ENCODE assay signal across 16 cellular contexts in the genomic region with DNA sequence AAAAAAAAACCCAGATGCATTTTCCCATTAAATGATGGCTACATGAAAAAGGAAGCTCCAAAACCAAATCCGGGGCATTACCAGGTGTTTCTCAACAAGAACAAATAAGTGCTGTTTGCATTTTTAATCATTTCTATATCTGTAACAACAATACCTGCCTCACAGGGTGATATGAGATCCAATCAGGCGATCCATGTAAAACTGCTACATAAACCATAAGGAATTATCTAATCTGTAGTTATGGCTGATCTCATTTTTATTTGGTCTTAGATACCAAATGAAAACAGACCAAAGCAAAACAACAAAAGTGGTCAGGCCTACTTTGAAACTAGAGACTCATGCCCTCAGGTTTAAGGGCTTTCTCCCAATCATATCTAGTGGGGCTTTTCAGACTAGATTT. TPM values are rescaled to one million over a fixed set of nuclear protein-coding genes. Genes with fewer than 3 reads are reported as not detected.
A peak's percentile ranks its signal among the peaks of the same experiment; 100 is the strongest.
DNase-seq lines count a peak whose midpoint lies in the region; ATAC-seq and TF ChIP-seq lines count a peak whose summit lies in the region.
"Had no signal": no experiment of that assay in that cellular context is flagged by ENCODE, and none has a peak within 500 bp of the region (broad histone marks: within the 10 kb centered on the region; RNA-seq: fewer than 3 reads in every experiment).

No MANE protein-coding gene starts in this region.

- in situ Hi-C loops in brain microvascular endothelial cell (cut with HindIII; ENCODE audit: low pct_ligation_motif_present, low sequenced_read_pairs), result no loop called here

- peaks cover 38% of the 10 kb centered on the region for H3K36me3 Mint-ChIP-seq in activated naive CD4-positive, alpha-beta T cell treated with anti-CD3 and anti-CD28 coated beads for 36 hours (ENCODE audit: low read depth)
- peaks cover 37 to 47% of the 10 kb centered on the region in 2 donors for H3K36me3 Mint-ChIP-seq in stimulated activated naive B cell treated with anti-CD40 and anti-IgM and Interleukin-4, amounts not matched to agents 10 μg/mL and 1 μg/mL and 100 μg/mL, for 72 hours

- no peak overlapping the region for H3K4me3 Mint-ChIP-seq in activated naive CD4-positive, alpha-beta T cell treated with anti-CD3 and anti-CD28 coated beads for 36 hours
- H3K4me3 Mint-ChIP-seq in stimulated activated naive B cell treated with anti-CD40 and anti-IgM and Interleukin-4, amounts not matched to agents 10 μg/mL and 1 μg/mL and 100 μg/mL, for 72 hours, result no peak overlapping the region

- peak overlapping the region; percentile 91 for H3K27ac Mint-ChIP-seq in activated naive CD4-positive, alpha-beta T cell treated with anti-CD3 and anti-CD28 coated beads for 36 hours
- H3K27ac Mint-ChIP-seq in stimulated activated naive B cell treated with anti-CD40 and anti-IgM and Interleukin-4, amounts not matched to agents 10 μg/mL and 1 μg/mL and 100 μg/mL, for 72 hours, result peak overlapping the region; percentile 98

- peaks cover 86% of the 10 kb centered on the region for H3K4me1 Mint-ChIP-seq in activated naive CD4-positive, alpha-beta T cell treated with anti-CD3 and anti-CD28 coated beads for 36 hours (ENCODE audit: low read depth)
- peaks cover 57 to 93% of the 10 kb centered on the region in 2 donors for H3K4me1 Mint-ChIP-seq in stimulated activated naive B cell treated with anti-CD40 and anti-IgM and Interleukin-4, amounts not matched to agents 10 μg/mL and 1 μg/mL and 100 μg/mL, for 72 hours

- TF ChIP-seq CTCF in LNCaP clone FGC (IDR thresholded peaks at IDR 0.05; ENCODE audit: control insufficient read depth, extremely low read depth, insufficient read depth) (no peak), brain microvascular endothelial cell (IDR thresholded peaks at IDR 0.05; ENCODE audit: low read depth, low read length, missing control alignments) (no peak)

- peak overlapping the region; percentile 32 for H3K27ac ChIP-seq in brain microvascular endothelial cell
- H3K27ac ChIP-seq: breast epithelium, parathyroid adenoma, tibial nerve had no signal

- H3K27me3 ChIP-seq in brain microvascular endothelial cell (replicated peaks), result no peaks in the 10 kb centered on the region
- H3K27me3 ChIP-seq: breast epithelium, tibial nerve had no signal

- peaks cover 2% of the 10 kb centered on the region for H3K9me3 Mint-ChIP-seq in activated naive CD4-positive, alpha-beta T cell treated with anti-CD3 and anti-CD28 coated beads for 36 hours
- peaks cover 4 to 8% of the 10 kb centered on the region in 2 donors for H3K9me3 Mint-ChIP-seq in stimulated activated naive B cell treated with anti-CD40 and anti-IgM and Interleukin-4, amounts not matched to agents 10 μg/mL and 1 μg/mL and 100 μg/mL, for 72 hours

- no peak overlapping the region for H3K4me3 ChIP-seq in LNCaP clone FGC (ENCODE audit: low read depth, low read length)
- H3K4me3 ChIP-seq in brain microvascular endothelial cell (ENCODE audit: low read depth, low read length), result no peak overlapping the region
- H3K4me3 ChIP-seq: breast epithelium, tibial nerve had no signal

- no peak for ATAC-seq in stimulated activated naive B cell treated with anti-CD40 and anti-IgM and Interleukin-4, amounts not matched to agents 10 μg/mL and 1 μg/mL and 100 μg/mL, for 72 hours (replicated peaks)

- CTCF ChIA-PET in activated naive CD4-positive, alpha-beta T cell treated with anti-CD3 and anti-CD28 coated beads for 36 hours (lab: Charles Lee), result interaction anchor here (0.7 to 1.4 kb wide), 3 partner anchors 11 to 27 kb away, joined by 3 to 5 read pairs (median 3); no protein-coding TSS in a partner anchor

- intact Hi-C loops in activated naive CD4-positive, alpha-beta T cell treated with anti-CD3 and anti-CD28 coated beads for 36 hours (cut with micrococcal nuclease), result loop anchor here (10.0 kb wide), 2 partner anchors 779 to 929 kb away; partner anchors contain the start of gene IL21R

- H3K27me3 Mint-ChIP-seq in activated naive CD4-positive, alpha-beta T cell treated with anti-CD3 and anti-CD28 coated beads for 36 hours (ENCODE audit: low read depth), result no peaks in the 10 kb centered on the region
- no peaks in the 10 kb centered on the region for H3K27me3 Mint-ChIP-seq in stimulated activated naive B cell treated with anti-CD40 and anti-IgM and Interleukin-4, amounts not matched to agents 10 μg/mL and 1 μg/mL and 100 μg/mL, for 72 hours

- no peaks in the 10 kb centered on the region for H3K36me3 ChIP-seq in brain microvascular endothelial cell (replicated peaks)
- H3K36me3 ChIP-seq: breast epithelium, tibial nerve had no signal

- no peak for DNase-seq in activated naive CD4-positive, alpha-beta T cell treated with anti-CD3 and anti-CD28 coated beads for 36 hours
- no peak for DNase-seq in activated naive CD4-positive, alpha-beta T cell treated with Interleukin-2 at 50 U/mL for 16 hours
- DNase-seq in LNCaP clone FGC (ENCODE audit: low read depth) (peak; percentile 87), brain microvascular endothelial cell (no peak), DMS79 (lab: John Stamatoyannopoulos, UW) (no peak), HuH-7 (ENCODE audit: low spot score) (no peak), NCI-H1694 (lab: John Stamatoyannopoulos, UW) (no peak)
- DNase-seq in stimulated activated naive B cell treated with anti-CD40 and anti-IgM and Interleukin-4, amounts not matched to agents 10 μg/mL and 1 μg/mL and 100 μg/mL, for 72 hours, result no peak
- DNase-seq: activated gamma-delta T cell; mesendoderm; NCI-H1048; NCI-H345; stimulated activated CD4-positive, alpha-beta T cell treated with anti-CD3 and anti-CD28 coated beads, Interleukin-12 subunit alpha, Interleukin-12 subunit beta, amount 100 ng/mL, for 4 hours had no signal

RNA-seq across cellular contexts. Expression of gene XPO6, which starts 28.3 kb away (rescaled TPM):
- 100 to 1,000 TPM; 215 to 229 TPM for total RNA-seq in activated naive CD4-positive, alpha-beta T cell treated with anti-CD3 and anti-CD28 coated beads for 36 hours
